In genomic region chr1:44616991-44617702, GRCh38 we compare ENCODE assay signal across 2 cellular contexts.
TF ChIP-seq lines count a peak whose summit lies in the region.

No MANE protein-coding gene starts in this region.

TF ChIP-seq in H1, 55 proteins besides CTCF, POLR2A, EP300 and RAD21:
- TF ChIP-seq, protein P1, sequence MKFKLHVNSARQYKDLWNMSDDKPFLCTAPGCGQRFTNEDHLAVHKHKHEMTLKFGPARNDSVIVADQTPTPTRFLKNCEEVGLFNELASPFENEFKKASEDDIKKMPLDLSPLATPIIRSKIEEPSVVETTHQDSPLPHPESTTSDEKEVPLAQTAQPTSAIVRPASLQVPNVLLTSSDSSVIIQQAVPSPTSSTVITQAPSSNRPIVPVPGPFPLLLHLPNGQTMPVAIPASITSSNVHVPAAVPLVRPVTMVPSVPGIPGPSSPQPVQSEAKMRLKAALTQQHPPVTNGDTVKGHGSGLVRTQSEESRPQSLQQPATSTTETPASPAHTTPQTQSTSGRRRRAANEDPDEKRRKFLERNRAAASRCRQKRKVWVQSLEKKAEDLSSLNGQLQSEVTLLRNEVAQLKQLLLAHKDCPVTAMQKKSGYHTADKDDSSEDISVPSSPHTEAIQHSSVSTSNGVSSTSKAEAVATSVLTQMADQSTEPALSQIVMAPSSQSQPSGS (IDR thresholded peaks at IDR 0.05; ENCODE audit: low read length): no peak
- TF ChIP-seq MAFK (IDR thresholded peaks at IDR 0.05; ENCODE audit: low read depth, low read length): no peak
- TF ChIP-seq CBX5 (IDR thresholded peaks at IDR 0.05; ENCODE audit: low read depth, low read length): no peak
- no peak for TF ChIP-seq RFX5 (IDR thresholded peaks at IDR 0.05; ENCODE audit: borderline replicate concordance, low read depth, low read length)
- no peak for TF ChIP-seq TEAD4 (IDR thresholded peaks at IDR 0.05; ENCODE audit: low read depth, low read length)
- no peak for TF ChIP-seq BACH1 (IDR thresholded peaks at IDR 0.05; ENCODE audit: low read length)
- TF ChIP-seq CREB1 (IDR thresholded peaks at IDR 0.05): no peak
- no peak for TF ChIP-seq KDM5A (IDR thresholded peaks at IDR 0.05; ENCODE audit: low read length)

TF ChIP-seq in liver, 16 proteins besides CTCF, POLR2A, EP300 and RAD21:
- TF ChIP-seq EGR1 (IDR thresholded peaks at IDR 0.05; ENCODE audit: low read depth in 2 of 2): no peak
- no peak for TF ChIP-seq ATF3 (IDR thresholded peaks at IDR 0.05)
- no peak for TF ChIP-seq HNF4A (conservative IDR thresholded peaks at IDR 0.05)
- TF ChIP-seq FOXA2 (IDR thresholded peaks at IDR 0.05): no peak
- TF ChIP-seq RXRA (IDR thresholded peaks at IDR 0.05): no peak
- no peak for TF ChIP-seq SP1 (IDR thresholded peaks at IDR 0.05)
- no peak for TF ChIP-seq NR2F2 (IDR thresholded peaks at IDR 0.05)
- no peak for TF ChIP-seq GABPA (IDR thresholded peaks at IDR 0.05 in 1 of 2, conservative IDR thresholded peaks at IDR 0.05 in 1 of 2)
- no peak for TF ChIP-seq ZBTB33 (IDR thresholded peaks at IDR 0.05)
- TF ChIP-seq REST (IDR thresholded peaks at IDR 0.05): no peak
- TF ChIP-seq MAX (IDR thresholded peaks at IDR 0.05): no peak
- TF ChIP-seq HNF4G (IDR thresholded peaks at IDR 0.05): no peak
TF ChIP-seq in liver: peak in this region for 0.
